ENCODE assay signal across 21 cellular contexts in genomic region chr10:29713450-29713849, GRCh38.
"Had no signal": no experiment of that assay in that cellular context is flagged by ENCODE, and none has a peak within 500 bp of the region (broad histone marks: within the 10 kb centered on the region; RNA-seq: fewer than 3 reads in every experiment).

No MANE protein-coding gene starts in this region.

- H3K36me3 ChIP-seq: left lung, right atrium auricular region had no signal

- H3K27ac ChIP-seq: hepatocyte, left lung, right atrium auricular region, VCaP had no signal

- FAIRE-seq: colon, endometrium, small intestine had no signal

- DNase-seq: activated CD4-positive, alpha-beta memory T cell treated with anti-CD3 and anti-CD28 coated beads for 36 hours; activated CD8-positive, alpha-beta memory T cell treated with anti-CD3 and anti-CD28 coated beads, Interleukin-2, amount 10 ng/mL, durations not matched to agents 7 days and 5 days; activated naive CD4-positive, alpha-beta T cell treated with anti-CD3 and anti-CD28 coated beads for 36 hours; activated naive CD8-positive, alpha-beta T cell treated with anti-CD3 and anti-CD28 coated beads, Interleukin-2, amount 50 U/mL, for 24 hours; activated T-cell treated with anti-CD3 and anti-CD28 coated beads, Interleukin-2, amount 50 U/mL, for 1 hour; islet precursor cell; left lung; nucleus accumbens; small intestine; stimulated activated CD4-positive, alpha-beta T cell treated with anti-CD3 and anti-CD28 coated beads, Interleukin-4, amount 100 ng/mL, for 4 hours; T-helper 1 cell had no signal

- H3K9me3 Mint-ChIP-seq: natural killer cell treated with Interleukin-12 subunit alpha and Interleukin-12 subunit beta and Interleukin-15 and Interleukin-18, amount 100 ng/mL, for 72 hours; stimulated activated naive CD8-positive, alpha-beta T cell treated with anti-CD3 and anti-CD28 coated beads, Interleukin-15, Interleukin-2, amounts not matched to agents 100 ng/mL and 50 ng/mL, for 24 hours had no signal

- H3K27me3 ChIP-seq: hepatocyte, left lung, right atrium auricular region had no signal

- H3K4me2 ChIP-seq: hepatocyte had no signal

- H2AFZ ChIP-seq: hepatocyte had no signal

- H3K4me1 Mint-ChIP-seq: activated CD8-positive, alpha-beta memory T cell treated with anti-CD3 and anti-CD28 coated beads, Interleukin-2, amount 10 ng/mL, durations not matched to agents 7 days and 5 days; memory B cell had no signal

- H3K4me3 Mint-ChIP-seq: activated CD4-positive, alpha-beta memory T cell treated with anti-CD3 and anti-CD28 coated beads for 36 hours; activated CD8-positive, alpha-beta memory T cell treated with anti-CD3 and anti-CD28 coated beads, Interleukin-2, amount 10 ng/mL, durations not matched to agents 7 days and 5 days; activated naive CD4-positive, alpha-beta T cell treated with anti-CD3 and anti-CD28 coated beads for 36 hours; activated naive CD8-positive, alpha-beta T cell treated with anti-CD3 and anti-CD28 coated beads, Interleukin-2, amount 50 U/mL, for 24 hours; memory B cell; natural killer cell treated with Interleukin-12 subunit alpha and Interleukin-12 subunit beta and Interleukin-15 and Interleukin-18, amount 100 ng/mL, for 72 hours; stimulated activated naive CD8-positive, alpha-beta T cell treated with anti-CD3 and anti-CD28 coated beads, Interleukin-15, Interleukin-2, amounts not matched to agents 100 ng/mL and 50 ng/mL, for 24 hours had no signal

- H3K27ac Mint-ChIP-seq: activated CD4-positive, alpha-beta memory T cell treated with anti-CD3 and anti-CD28 coated beads for 36 hours; activated CD8-positive, alpha-beta memory T cell treated with anti-CD3 and anti-CD28 coated beads, Interleukin-2, amount 10 ng/mL, durations not matched to agents 7 days and 5 days; activated naive CD4-positive, alpha-beta T cell treated with anti-CD3 and anti-CD28 coated beads for 36 hours; activated naive CD8-positive, alpha-beta T cell treated with anti-CD3 and anti-CD28 coated beads, Interleukin-2, amount 50 U/mL, for 24 hours; activated T-helper 2 cell treated with anti-CD3 and anti-CD28 coated beads, Interferon-gamma antibody, Interleukin-2, Interleukin-4, amounts not matched to agents 10 μg/mL and 5 μg/mL and 100 μg/mL, durations not matched to agents 14 hours and 24 hours and 36 hours; memory B cell; natural killer cell treated with Interleukin-12 subunit alpha and Interleukin-12 subunit beta and Interleukin-15 and Interleukin-18, amount 100 ng/mL, for 72 hours; progenitor cell of endocrine pancreas; stimulated activated naive CD8-positive, alpha-beta T cell treated with anti-CD3 and anti-CD28 coated beads, Interleukin-15, Interleukin-2, amounts not matched to agents 100 ng/mL and 50 ng/mL, for 24 hours had no signal

- ATAC-seq: activated CD8-positive, alpha-beta memory T cell treated with anti-CD3 and anti-CD28 coated beads, Interleukin-2, amount 10 ng/mL, durations not matched to agents 7 days and 5 days; activated naive CD8-positive, alpha-beta T cell treated with anti-CD3 and anti-CD28 coated beads, Interleukin-2, amount 50 U/mL, for 24 hours; left lung; natural killer cell treated with Interleukin-12 subunit alpha and Interleukin-12 subunit beta and Interleukin-15 and Interleukin-18, amount 100 ng/mL, for 72 hours had no signal

- H3K9me3 ChIP-seq: left lung, right atrium auricular region had no signal

- H3K27me3 Mint-ChIP-seq: activated CD4-positive, alpha-beta memory T cell treated with anti-CD3 and anti-CD28 coated beads for 36 hours; activated CD8-positive, alpha-beta memory T cell treated with anti-CD3 and anti-CD28 coated beads, Interleukin-2, amount 10 ng/mL, durations not matched to agents 7 days and 5 days; activated naive CD8-positive, alpha-beta T cell treated with anti-CD3 and anti-CD28 coated beads, Interleukin-2, amount 50 U/mL, for 24 hours; natural killer cell treated with Interleukin-12 subunit alpha and Interleukin-12 subunit beta and Interleukin-15 and Interleukin-18, amount 100 ng/mL, for 72 hours; progenitor cell of endocrine pancreas; stimulated activated naive CD8-positive, alpha-beta T cell treated with anti-CD3 and anti-CD28 coated beads, Interleukin-15, Interleukin-2, amounts not matched to agents 100 ng/mL and 50 ng/mL, for 24 hours had no signal

- H3K36me3 Mint-ChIP-seq: memory B cell had no signal

- H3K4me3 ChIP-seq: hepatocyte, left lung, right atrium auricular region had no signal
